In genomic region chr13:49995535-49996165, GRCh38 we compare ENCODE assay signal across 1 cellular context.
TF ChIP-seq lines count a peak whose summit lies in the region.

No MANE protein-coding gene starts in this region.

TF ChIP-seq in GM12878, 131 proteins besides CTCF, POLR2A, EP300 and RAD21 (continued from another document):
- TF ChIP-seq ESRRA (IDR thresholded peaks at IDR 0.05; ENCODE audit: low read length): no peak
- no peak for TF ChIP-seq SP1 (IDR thresholded peaks at IDR 0.05; ENCODE audit: low read depth, low read length)
- no peak for TF ChIP-seq TBL1XR1 (IDR thresholded peaks at IDR 0.05; ENCODE audit: low read depth, low read length)
- TF ChIP-seq RUNX3 (IDR thresholded peaks at IDR 0.05; ENCODE audit: low read length): peak; percentile 96
- peak; percentile 94 for TF ChIP-seq MEF2A (IDR thresholded peaks at IDR 0.05; ENCODE audit: insufficient read depth, low read depth, low read length)
- TF ChIP-seq SUPT20H (IDR thresholded peaks at IDR 0.05; ENCODE audit: borderline replicate concordance, control insufficient read depth, low read depth, low read length): no peak
- no peak for TF ChIP-seq SMC3 (IDR thresholded peaks at IDR 0.05; ENCODE audit: borderline replicate concordance, low read length)
- no peak for TF ChIP-seq YY1 (IDR thresholded peaks at IDR 0.05; ENCODE audit: low read depth, low read length)
- TF ChIP-seq TAF1 (IDR thresholded peaks at IDR 0.05; ENCODE audit: borderline replicate concordance, low read depth, low read length): no peak
- no peak for TF ChIP-seq CHD4 (IDR thresholded peaks at IDR 0.05)
- no peak for TF ChIP-seq CREM (IDR thresholded peaks at IDR 0.05; ENCODE audit: low read depth)
- TF ChIP-seq EED (IDR thresholded peaks at IDR 0.05; ENCODE audit: low read depth): peak; percentile 95
- TF ChIP-seq PBX3 (IDR thresholded peaks at IDR 0.05; ENCODE audit: insufficient replicate concordance, low read depth, low read length): no peak
- TF ChIP-seq MEF2B (IDR thresholded peaks at IDR 0.05; ENCODE audit: partially characterized antibody, poor library complexity, severe bottlenecking): peak; percentile 78
- TF ChIP-seq POLR2AphosphoS5 (IDR thresholded peaks at IDR 0.05; ENCODE audit: low read length): peak; percentile 77; the same call in 1 of the 2 replicates
- TF ChIP-seq FOS (IDR thresholded peaks at IDR 0.05; ENCODE audit: borderline replicate concordance, extremely low read depth, insufficient read length): no peak
- TF ChIP-seq MTA3 (IDR thresholded peaks at IDR 0.05; ENCODE audit: borderline replicate concordance, low read length): peak; percentile 80; the same call in 1 of the 2 replicates
- peak; percentile 76 for TF ChIP-seq DPF2 (IDR thresholded peaks at IDR 0.05)
- 0 out of 3 replicates have a peak, but pooled peaks of 1 of the 2 experiments have one; percentile 37 for TF ChIP-seq EGR1 (IDR thresholded peaks at IDR 0.05; ENCODE audit: borderline replicate concordance in 1 of 2, low read depth in 2 of 2, low read length in 2 of 2)
- TF ChIP-seq IRF4 (IDR thresholded peaks at IDR 0.05; ENCODE audit: low read depth, low read length): no peak; the same call in 1 of the 2 replicates
- peak; percentile 60 for TF ChIP-seq BCL3 (IDR thresholded peaks at IDR 0.05; ENCODE audit: borderline replicate concordance, insufficient read depth, low read depth, low read length, poor library complexity, severe bottlenecking)
- peak; percentile 74; the same call in 1 of the 2 replicates for TF ChIP-seq BCL11A (IDR thresholded peaks at IDR 0.05; ENCODE audit: low read depth, low read length)
- no peak for TF ChIP-seq EZH2 (IDR thresholded peaks at IDR 0.05; ENCODE audit: borderline replicate concordance, control insufficient read depth, low read depth, low read length)
- TF ChIP-seq FOXK2 (IDR thresholded peaks at IDR 0.05): no peak
- no peak for TF ChIP-seq ATF7 (IDR thresholded peaks at IDR 0.05; ENCODE audit: low read depth)
- no peak for TF ChIP-seq E2F4 (IDR thresholded peaks at IDR 0.05; ENCODE audit: low read depth, low read length)
- no peak for TF ChIP-seq NKRF (conservative IDR thresholded peaks at IDR 0.05)
- no peak for TF ChIP-seq CEBPZ (IDR thresholded peaks at IDR 0.05; ENCODE audit: low read depth, low read length)
- no peak for TF ChIP-seq ZNF24 (IDR thresholded peaks at IDR 0.05)
- TF ChIP-seq SIX5 (IDR thresholded peaks at IDR 0.05; ENCODE audit: low read depth, low read length, severe bottlenecking): peak; percentile 23
- TF ChIP-seq ZNF217 (IDR thresholded peaks at IDR 0.05): 0 out of 2 replicates have a peak, but pooled peaks have one; percentile 12
- TF ChIP-seq NBN (IDR thresholded peaks at IDR 0.05): no peak; the same call in 1 of the 2 replicates
- TF ChIP-seq MXI1 (IDR thresholded peaks at IDR 0.05; ENCODE audit: low read depth, low read length): 0 out of 2 replicates have a peak, but pooled peaks have one; percentile 20
